1 cellular context compared by ENCODE assay signal in the genomic region with DNA sequence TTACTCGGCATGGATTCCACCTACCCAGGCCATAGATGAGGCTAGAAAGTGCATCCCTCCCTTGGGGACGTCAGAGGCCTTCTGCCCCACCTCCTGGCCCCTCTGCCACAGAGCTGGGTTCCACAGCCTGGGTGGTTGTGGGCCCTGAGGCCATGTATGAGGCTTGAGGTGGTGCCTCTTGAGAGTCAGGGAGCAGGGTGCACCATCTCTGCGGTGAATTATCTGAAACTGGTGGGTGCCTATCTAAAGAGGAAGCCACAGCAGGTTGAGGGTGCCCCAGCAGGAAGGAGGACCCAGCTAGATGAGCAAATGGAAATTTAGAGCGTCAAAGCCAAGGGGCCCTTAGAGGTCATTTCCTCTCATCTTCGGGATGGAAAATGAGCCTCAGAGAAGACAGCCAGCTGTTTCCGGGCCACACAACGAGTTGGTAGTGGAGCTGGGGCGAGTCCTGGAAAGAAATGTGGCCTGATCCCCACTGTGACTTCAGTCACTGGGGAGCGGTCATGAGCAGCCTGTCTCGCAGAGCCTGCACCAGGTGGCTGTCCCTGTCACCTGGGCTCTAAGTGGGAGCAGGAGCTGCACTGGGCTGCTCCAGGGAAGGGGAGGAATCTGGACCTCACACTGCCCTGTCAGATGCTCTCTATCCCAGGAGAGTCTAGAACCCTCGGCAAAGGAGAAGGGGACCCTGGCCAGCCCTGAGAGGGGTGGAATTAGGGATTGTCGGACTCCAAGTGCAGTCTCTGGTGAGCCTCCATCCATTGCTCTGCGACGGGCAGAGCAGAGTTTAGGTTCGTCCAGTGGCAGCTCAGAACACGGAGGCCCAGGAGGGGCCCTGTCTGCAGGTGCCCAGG.
TF ChIP-seq lines count a peak whose summit lies in the region.

No MANE protein-coding gene starts in this region.

TF ChIP-seq in GM12878, 131 proteins besides CTCF, POLR2A, EP300 and RAD21 (continued from another document):
- TF ChIP-seq, protein P1, sequence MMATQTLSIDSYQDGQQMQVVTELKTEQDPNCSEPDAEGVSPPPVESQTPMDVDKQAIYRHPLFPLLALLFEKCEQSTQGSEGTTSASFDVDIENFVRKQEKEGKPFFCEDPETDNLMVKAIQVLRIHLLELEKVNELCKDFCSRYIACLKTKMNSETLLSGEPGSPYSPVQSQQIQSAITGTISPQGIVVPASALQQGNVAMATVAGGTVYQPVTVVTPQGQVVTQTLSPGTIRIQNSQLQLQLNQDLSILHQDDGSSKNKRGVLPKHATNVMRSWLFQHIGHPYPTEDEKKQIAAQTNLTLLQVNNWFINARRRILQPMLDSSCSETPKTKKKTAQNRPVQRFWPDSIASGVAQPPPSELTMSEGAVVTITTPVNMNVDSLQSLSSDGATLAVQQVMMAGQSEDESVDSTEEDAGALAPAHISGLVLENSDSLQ (IDR thresholded peaks at IDR 0.05), result no peak
- no peak for TF ChIP-seq SREBF2 (IDR thresholded peaks at IDR 0.05; ENCODE audit: low read length)
- TF ChIP-seq ZNF207 (IDR thresholded peaks at IDR 0.05; ENCODE audit: borderline replicate concordance), result no peak
- no peak for TF ChIP-seq CBX5 (IDR thresholded peaks at IDR 0.05; ENCODE audit: low read depth)
- no peak; the same call in 1 of the 2 replicates for TF ChIP-seq MXI1 (IDR thresholded peaks at IDR 0.05; ENCODE audit: low read depth, low read length)
- peak; percentile 80; the same call in 1 of the 2 replicates for TF ChIP-seq DPF2 (IDR thresholded peaks at IDR 0.05)
- TF ChIP-seq RBBP5 (conservative IDR thresholded peaks at IDR 0.05), result peak; percentile 86; the same call in 1 of the 2 replicates
- TF ChIP-seq ESRRA (IDR thresholded peaks at IDR 0.05; ENCODE audit: low read length), result no peak
- no peak for TF ChIP-seq BRCA1 (IDR thresholded peaks at IDR 0.05; ENCODE audit: low read depth, low read length)
- peak; percentile 88 to 92 for TF ChIP-seq IKZF2 (IDR thresholded peaks at IDR 0.05)
- TF ChIP-seq PML (IDR thresholded peaks at IDR 0.05; ENCODE audit: low read length), result no peak
- no peak for TF ChIP-seq FOXM1 (IDR thresholded peaks at IDR 0.05; ENCODE audit: low read depth, low read length)
- TF ChIP-seq, protein P2, sequence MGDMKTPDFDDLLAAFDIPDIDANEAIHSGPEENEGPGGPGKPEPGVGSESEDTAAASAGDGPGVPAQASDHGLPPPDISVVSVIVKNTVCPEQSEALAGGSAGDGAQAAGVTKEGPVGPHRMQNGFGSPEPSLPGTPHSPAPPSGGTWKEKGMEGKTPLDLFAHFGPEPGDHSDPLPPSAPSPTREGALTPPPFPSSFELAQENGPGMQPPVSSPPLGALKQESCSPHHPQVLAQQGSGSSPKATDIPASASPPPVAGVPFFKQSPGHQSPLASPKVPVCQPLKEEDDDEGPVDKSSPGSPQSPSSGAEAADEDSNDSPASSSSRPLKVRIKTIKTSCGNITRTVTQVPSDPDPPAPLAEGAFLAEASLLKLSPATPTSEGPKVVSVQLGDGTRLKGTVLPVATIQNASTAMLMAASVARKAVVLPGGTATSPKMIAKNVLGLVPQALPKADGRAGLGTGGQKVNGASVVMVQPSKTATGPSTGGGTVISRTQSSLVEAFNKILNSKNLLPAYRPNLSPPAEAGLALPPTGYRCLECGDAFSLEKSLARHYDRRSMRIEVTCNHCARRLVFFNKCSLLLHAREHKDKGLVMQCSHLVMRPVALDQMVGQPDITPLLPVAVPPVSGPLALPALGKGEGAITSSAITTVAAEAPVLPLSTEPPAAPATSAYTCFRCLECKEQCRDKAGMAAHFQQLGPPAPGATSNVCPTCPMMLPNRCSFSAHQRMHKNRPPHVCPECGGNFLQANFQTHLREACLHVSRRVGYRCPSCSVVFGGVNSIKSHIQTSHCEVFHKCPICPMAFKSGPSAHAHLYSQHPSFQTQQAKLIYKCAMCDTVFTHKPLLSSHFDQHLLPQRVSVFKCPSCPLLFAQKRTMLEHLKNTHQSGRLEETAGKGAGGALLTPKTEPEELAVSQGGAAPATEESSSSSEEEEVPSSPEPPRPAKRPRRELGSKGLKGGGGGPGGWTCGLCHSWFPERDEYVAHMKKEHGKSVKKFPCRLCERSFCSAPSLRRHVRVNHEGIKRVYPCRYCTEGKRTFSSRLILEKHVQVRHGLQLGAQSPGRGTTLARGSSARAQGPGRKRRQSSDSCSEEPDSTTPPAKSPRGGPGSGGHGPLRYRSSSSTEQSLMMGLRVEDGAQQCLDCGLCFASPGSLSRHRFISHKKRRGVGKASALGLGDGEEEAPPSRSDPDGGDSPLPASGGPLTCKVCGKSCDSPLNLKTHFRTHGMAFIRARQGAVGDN (IDR thresholded peaks at IDR 0.05), result peak; percentile 69
- peak; percentile 95 for TF ChIP-seq CREM (IDR thresholded peaks at IDR 0.05; ENCODE audit: low read depth)
- TF ChIP-seq PAX8 (IDR thresholded peaks at IDR 0.05), result no peak
- TF ChIP-seq, protein P3, sequence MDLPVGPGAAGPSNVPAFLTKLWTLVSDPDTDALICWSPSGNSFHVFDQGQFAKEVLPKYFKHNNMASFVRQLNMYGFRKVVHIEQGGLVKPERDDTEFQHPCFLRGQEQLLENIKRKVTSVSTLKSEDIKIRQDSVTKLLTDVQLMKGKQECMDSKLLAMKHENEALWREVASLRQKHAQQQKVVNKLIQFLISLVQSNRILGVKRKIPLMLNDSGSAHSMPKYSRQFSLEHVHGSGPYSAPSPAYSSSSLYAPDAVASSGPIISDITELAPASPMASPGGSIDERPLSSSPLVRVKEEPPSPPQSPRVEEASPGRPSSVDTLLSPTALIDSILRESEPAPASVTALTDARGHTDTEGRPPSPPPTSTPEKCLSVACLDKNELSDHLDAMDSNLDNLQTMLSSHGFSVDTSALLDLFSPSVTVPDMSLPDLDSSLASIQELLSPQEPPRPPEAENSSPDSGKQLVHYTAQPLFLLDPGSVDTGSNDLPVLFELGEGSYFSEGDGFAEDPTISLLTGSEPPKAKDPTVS (IDR thresholded peaks at IDR 0.05; ENCODE audit: low read depth, low read length), result no peak
- TF ChIP-seq, protein P4, sequence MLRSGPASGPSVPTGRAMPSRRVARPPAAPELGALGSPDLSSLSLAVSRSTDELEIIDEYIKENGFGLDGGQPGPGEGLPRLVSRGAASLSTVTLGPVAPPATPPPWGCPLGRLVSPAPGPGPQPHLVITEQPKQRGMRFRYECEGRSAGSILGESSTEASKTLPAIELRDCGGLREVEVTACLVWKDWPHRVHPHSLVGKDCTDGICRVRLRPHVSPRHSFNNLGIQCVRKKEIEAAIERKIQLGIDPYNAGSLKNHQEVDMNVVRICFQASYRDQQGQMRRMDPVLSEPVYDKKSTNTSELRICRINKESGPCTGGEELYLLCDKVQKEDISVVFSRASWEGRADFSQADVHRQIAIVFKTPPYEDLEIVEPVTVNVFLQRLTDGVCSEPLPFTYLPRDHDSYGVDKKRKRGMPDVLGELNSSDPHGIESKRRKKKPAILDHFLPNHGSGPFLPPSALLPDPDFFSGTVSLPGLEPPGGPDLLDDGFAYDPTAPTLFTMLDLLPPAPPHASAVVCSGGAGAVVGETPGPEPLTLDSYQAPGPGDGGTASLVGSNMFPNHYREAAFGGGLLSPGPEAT (IDR thresholded peaks at IDR 0.05; ENCODE audit: low read depth), result peak; percentile 91
- TF ChIP-seq EZH2 (IDR thresholded peaks at IDR 0.05; ENCODE audit: borderline replicate concordance, control insufficient read depth, low read depth, low read length), result no peak
- TF ChIP-seq HDGF (IDR thresholded peaks at IDR 0.05), result no peak
- TF ChIP-seq TARDBP (IDR thresholded peaks at IDR 0.05; ENCODE audit: borderline replicate concordance), result no peak
- no peak for TF ChIP-seq CHD2 (IDR thresholded peaks at IDR 0.05; ENCODE audit: borderline replicate concordance, low read depth, low read length)
- TF ChIP-seq KLF5 (IDR thresholded peaks at IDR 0.05; ENCODE audit: partially characterized antibody), result no peak
- peak; percentile 95 for TF ChIP-seq NBN (IDR thresholded peaks at IDR 0.05)
- TF ChIP-seq PAX5 (IDR thresholded peaks at IDR 0.05; ENCODE audit: borderline replicate concordance, low read depth, low read length), result peak; percentile 75; the same call in 1 of the 2 replicates
- TF ChIP-seq ZNF622 (IDR thresholded peaks at IDR 0.05), result no peak
